Comparison of ENCODE assay signal across 10 cellular contexts in the genomic region with DNA sequence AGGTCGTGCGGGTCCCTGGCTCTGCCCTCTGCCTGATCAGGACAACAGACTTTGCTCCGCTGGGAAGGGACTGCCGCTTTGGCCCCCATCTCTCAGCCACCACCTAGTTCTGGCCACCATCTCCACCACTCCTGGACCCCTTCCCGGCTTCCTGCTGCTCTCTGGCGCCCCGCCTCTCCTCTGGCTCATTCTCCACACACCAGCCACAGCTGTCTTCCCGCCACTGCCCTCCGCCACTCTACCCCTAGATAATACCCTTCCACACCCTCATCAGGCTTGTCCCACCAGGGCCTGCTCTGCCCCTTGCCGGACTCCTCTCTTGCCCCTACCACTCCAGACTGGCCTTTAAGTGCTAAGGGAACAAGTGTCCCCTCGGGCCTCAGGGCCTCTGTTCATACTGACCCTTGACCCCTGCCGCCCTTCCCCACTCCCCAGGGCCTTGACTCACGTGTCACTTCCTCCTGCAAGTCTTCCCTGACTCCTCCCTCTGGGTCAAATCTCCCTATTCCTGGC. TPM values are rescaled to one million over a fixed set of nuclear protein-coding genes. Genes with fewer than 3 reads are reported as not detected.
DNase-seq lines count a peak whose midpoint lies in the region; FAIRE-seq and TF ChIP-seq lines count a peak whose summit lies in the region.
"Had no signal": no experiment of that assay in that cellular context is flagged by ENCODE, and none has a peak within 500 bp of the region (broad histone marks: within the 10 kb centered on the region; RNA-seq: fewer than 3 reads in every experiment).

No MANE protein-coding gene starts in this region.

- POLR2A ChIA-PET in HEK293T (lab: Yijun Ruan, JAX) = interaction anchor here (0.9 kb wide), 1 partner anchor 12 kb away, joined by 3 read pairs; no protein-coding TSS in a partner anchor

- peak overlapping the region; percentile 90 for H4K8ac ChIP-seq in mesenchymal stem cell (ENCODE audit: low read length)

- in situ Hi-C loops in transverse colon (cut with MboI; ENCODE audit: low pct_ligation_motif_present in 1 of 4, low pct_unique_long_range_greater_than_20kb in 1 of 4, low sequenced_read_pairs in 3 of 4) = loop anchor here in 3 of 4 donors (5.0 to 25.0 kb wide), 3 partner anchors 49 to 274 kb away; a partner anchor contains a TSS

- WGBS in mesenchymal stem cell = 42% methylated on average over 13 of the region's 13 CpGs
- WGBS in transverse colon (ENCODE audit: low coverage in 1 of 2), 2 donors = 30 to 40% methylated on average over 9 to 13 of the region's 13 CpGs

- H3K18ac ChIP-seq in mesenchymal stem cell (ENCODE audit: low read depth in 1 of 2, low read length in 2 of 2) = peak overlapping the region; percentile 47 to 91

- peak overlapping the region; percentile 39 for H3K27ac ChIP-seq in cingulate gyrus (ENCODE audit: low read depth, low read length)
- no peak overlapping the region for H3K27ac ChIP-seq in mesenchymal stem cell (ENCODE audit: low read length, poor library complexity, severe bottlenecking)
- peak overlapping the region; percentile 87 to 96 (median 91) for H3K27ac ChIP-seq in transverse colon
- H3K27ac ChIP-seq: pancreas had no signal

- H2BK120ac ChIP-seq in mesenchymal stem cell (ENCODE audit: low read depth, low read length) = peak overlapping the region; percentile 73

- TF ChIP-seq POLR2A in transverse colon (IDR thresholded peaks at IDR 0.05) = peak; percentile 42

- no peak overlapping the region for H3K4me2 ChIP-seq in mesenchymal stem cell (ENCODE audit: low read length, poor library complexity, severe bottlenecking)

- peak overlapping the region in 1 of 2 experiments; percentile 30 for H3K4me3 ChIP-seq in mesenchymal stem cell (ENCODE audit: insufficient read depth in 1 of 2, low read depth in 1 of 2, low read length in 2 of 2)
- H3K4me3 ChIP-seq in transverse colon = no peak overlapping the region
- H3K4me3 ChIP-seq: pancreas had no signal

- H3K23ac ChIP-seq in mesenchymal stem cell (ENCODE audit: low read length in 2 of 2) = no peak overlapping the region

- intact Hi-C loops in transverse colon (cut with DNase I; ENCODE audit: low total_unique reads) = no loop called here

- FAIRE-seq in RCC 7860 (lab: Jason Lieb, UNC) = no peak
- FAIRE-seq: pancreas had no signal

- CTCF ChIA-PET in HEK293T (lab: Yijun Ruan, JAX) = interaction anchor here (0.8 to 2.1 kb wide), 3 partner anchors 8 to 33 kb away, joined by 3 to 12 read pairs (median 4); no protein-coding TSS in a partner anchor

- peak overlapping the region; percentile 79 for H3K9ac ChIP-seq in mesenchymal stem cell (ENCODE audit: low read length)

- H2AFZ ChIP-seq in mesenchymal stem cell (ENCODE audit: low read depth, low read length) = no peak overlapping the region

- H3K4me1 ChIP-seq in mesenchymal stem cell (ENCODE audit: control insufficient read depth, insufficient read depth, low read depth, low read length) (peaks cover 22% of the 10 kb centered on the region), transverse colon (peaks cover 24 to 52% (median 41%) of the 10 kb centered on the region in 4 donors)
- H3K4me1 ChIP-seq: pancreas had no signal

- H3K36me3 ChIP-seq in mesenchymal stem cell (ENCODE audit: control insufficient read depth in 1 of 2, insufficient read depth in 2 of 2, low read depth in 1 of 2, low read length in 2 of 2) (no peaks in the 10 kb centered on the region), transverse colon (no peaks in the 10 kb centered on the region)
- H3K36me3 ChIP-seq: pancreas had no signal

- peak overlapping the region; percentile 82 for H2AK5ac ChIP-seq in mesenchymal stem cell (ENCODE audit: low read length, severe bottlenecking)

- TF ChIP-seq EP300 in transverse colon (IDR thresholded peaks at IDR 0.05; ENCODE audit: low read depth) = no peak

- peak overlapping the region in 1 of 2 experiments; percentile 18 for H3K14ac ChIP-seq in mesenchymal stem cell (ENCODE audit: low read length in 2 of 2)

- peak overlapping the region; percentile 54 to 60 for H3K4ac ChIP-seq in mesenchymal stem cell (ENCODE audit: low read depth in 1 of 2, low read length in 2 of 2)

- H2BK12ac ChIP-seq in mesenchymal stem cell (ENCODE audit: low read length in 2 of 2) = peak overlapping the region; percentile 52 to 90

- peak overlapping the region; percentile 70 for H2BK15ac ChIP-seq in mesenchymal stem cell (ENCODE audit: low read depth, poor library complexity, severe bottlenecking)

- H3K27me3 ChIP-seq in mesenchymal stem cell (ENCODE audit: control insufficient read depth in 1 of 2, insufficient read depth in 1 of 2, low read length in 2 of 2) = no peaks in the 10 kb centered on the region
- peaks cover 13% of the 10 kb centered on the region for H3K27me3 ChIP-seq in transverse colon

- peaks cover 2% of the 10 kb centered on the region for H3K79me1 ChIP-seq in mesenchymal stem cell (replicated peaks; ENCODE audit: low read length, poor library complexity, severe bottlenecking)

- H3K9me3 ChIP-seq in mesenchymal stem cell (ENCODE audit: control insufficient read depth, low read length) (no peaks in the 10 kb centered on the region), transverse colon (no peaks in the 10 kb centered on the region)
- H3K9me3 ChIP-seq: pancreas had no signal

- peak in 4 of 5 experiments; percentile 14 to 57 (median 20) for TF ChIP-seq CTCF in transverse colon (IDR thresholded peaks at IDR 0.05)

- peak overlapping the region; percentile 26 for H2BK5ac ChIP-seq in mesenchymal stem cell (ENCODE audit: low read depth, low read length, poor library complexity, severe bottlenecking)

- DNase-seq in LoVo (ENCODE audit: low spot score) (peak; percentile 48), mesenchymal stem cell (no peak), transverse colon (peak; percentile 78), RCC 7860 (ENCODE audit: low spot score) (no peak), occipital lobe (lab: John Stamatoyannopoulos, UW) (no peak), HEK293T (ENCODE audit: extremely low spot score) (no peak)
- DNase-seq: dermis blood vessel endothelial cell, HCEC 1CT, pancreas had no signal

- H4K91ac ChIP-seq in mesenchymal stem cell (ENCODE audit: low read length) = peak overlapping the region; percentile 92

TF ChIP-seq in HEK293T, 16 proteins besides CTCF, POLR2A, EP300 and RAD21:
- TF ChIP-seq ARNT (IDR thresholded peaks at IDR 0.05) (no peak), FOXA1 (IDR thresholded peaks at IDR 0.05) (no peak), SP1 (IDR thresholded peaks at IDR 0.05) (no peak), LEF1 (IDR thresholded peaks at IDR 0.05; ENCODE audit: borderline replicate concordance) (no peak), ELF4 (IDR thresholded peaks at IDR 0.05) (no peak), CTBP1 (IDR thresholded peaks at IDR 0.05; ENCODE audit: borderline replicate concordance) (no peak), L3MBTL2 (conservative IDR thresholded peaks at IDR 0.05) (no peak), TARDBP (IDR thresholded peaks at IDR 0.05) (no peak)

RNA-seq across cellular contexts. Expression of a gene that starts 3.0 kb away (rescaled TPM):
- 0.08 TPM for polyA plus RNA-seq in mesenchymal stem cell (2013, experiment 1 of 2)
- 0.03 TPM for polyA plus RNA-seq in mesenchymal stem cell (2013, experiment 2 of 2)
- 100 to 1,000 TPM; 249 to 540 (median 360) TPM for total RNA-seq in transverse colon
- total RNA-seq in occipital lobe = not detected
- total RNA-seq: dermis blood vessel endothelial cell had no signal

RNA-seq across cellular contexts. Expression of a gene that starts 8.0 kb away (rescaled TPM):
- 203 TPM for polyA plus RNA-seq in mesenchymal stem cell (2013, experiment 1 of 2)
- 211 TPM for polyA plus RNA-seq in mesenchymal stem cell (2013, experiment 2 of 2)
- total RNA-seq in transverse colon = 10 to 100 TPM; 20.2 to 56.3 (median 28.3) TPM
- total RNA-seq in occipital lobe = 13.7 TPM

RNA-seq across cellular contexts. Expression of a gene that starts 26.3 kb away (rescaled TPM):
- polyA plus RNA-seq in mesenchymal stem cell (2013, experiment 1 of 2) = not detected
- polyA plus RNA-seq in mesenchymal stem cell (2013, experiment 2 of 2) = not detected
- total RNA-seq in transverse colon (10 to 100 TPM; 19.5 to 67.7 (median 21.3) TPM), occipital lobe (0.62 TPM)
- total RNA-seq: dermis blood vessel endothelial cell, pancreas had no signal
- polyA plus RNA-seq: pancreas had no signal

Comparison
In these comparisons a context has a peak if more than half of its experiments do, and no peak if none do; other contexts are left out.
1. DNase-seq: peak in LoVo (single experiment) and transverse colon (single experiment); none in mesenchymal stem cell (single experiment), RCC 7860 (single experiment), occipital lobe (single experiment) and HEK293T (single experiment).
2. RNA of a gene that starts 3.0 kb away (total RNA-seq): 249 to 540 TPM in transverse colon; not detected in occipital lobe (single experiment); every median in the first group is over 100 times any median in the second.
3. RNA of a gene that starts 26.3 kb away (total RNA-seq): 19.5 to 67.7 TPM in transverse colon; 0.62 TPM in occipital lobe (single experiment); every median in the first group is over 10 times any median in the second.